8 cellular contexts compared by ENCODE assay signal in the genomic region with DNA sequence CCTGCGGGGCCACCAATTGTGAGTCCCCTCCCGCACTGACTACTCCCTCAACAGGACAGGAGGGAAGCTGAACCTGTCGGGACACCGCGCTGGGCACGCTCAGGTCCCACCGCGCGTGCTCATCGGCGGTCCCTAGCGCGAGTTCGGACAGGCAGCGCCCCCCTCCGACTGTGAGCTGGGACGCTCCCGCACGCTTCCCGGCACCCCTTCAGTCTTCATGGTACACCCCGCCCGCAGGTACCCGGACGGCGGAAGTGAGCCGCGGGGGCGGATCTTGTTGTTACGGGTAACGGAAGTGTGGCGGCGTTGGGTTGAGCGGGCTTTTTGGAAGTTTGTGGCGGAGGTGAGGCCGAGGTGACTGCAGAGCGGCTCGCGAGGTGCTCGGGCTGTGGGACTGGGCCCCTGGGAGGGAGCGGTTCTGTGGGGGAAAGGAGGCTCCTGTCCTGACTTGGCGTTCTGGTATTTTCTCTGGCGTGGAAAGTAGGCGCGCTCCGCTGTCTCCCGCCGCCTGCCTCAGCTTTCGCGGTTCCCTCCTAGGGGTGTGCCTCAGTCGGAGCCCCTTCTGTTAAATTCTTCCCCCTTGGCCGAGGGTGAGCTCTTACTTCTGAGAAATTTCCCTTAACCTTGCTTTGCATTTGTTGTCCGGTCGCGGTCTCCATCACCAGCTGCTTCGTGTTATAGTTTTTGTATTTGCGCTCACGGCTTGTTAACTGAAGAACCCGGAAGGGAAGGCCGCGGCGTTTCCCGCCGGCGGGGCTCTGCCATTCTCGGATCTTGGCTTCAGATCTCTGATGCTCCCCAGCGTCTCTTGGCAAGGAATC. TPM values are rescaled to one million over a fixed set of nuclear protein-coding genes. Genes with fewer than 3 reads are reported as not detected.
A peak's percentile ranks its signal among the peaks of the same experiment; 100 is the strongest.
DNase-seq lines count a peak whose midpoint lies in the region; ATAC-seq and TF ChIP-seq lines count a peak whose summit lies in the region.

A gene (plus strand): TSS at position 289 of the 821 bp plus-strand sequence. CDS start 3,669 bp downstream, outside the sequence.

- peaks cover 36% of the 10 kb centered on the region for H3K79me2 ChIP-seq in GM23248 (ENCODE audit: insufficient read depth)
- peaks cover 16% of the 10 kb centered on the region for H3K79me2 ChIP-seq in fibroblast of lung (ENCODE audit: control insufficient read depth, insufficient read depth, low read length)

- WGBS in GM23248 (ENCODE audit: low coverage in 1 of 2, low lambda C conversion rate in 2 of 2, missing lambda C conversion rate in 2 of 2), 2 experiments = 2% methylated on average over 66 of the region's 66 CpGs

- H4K20me1 ChIP-seq in GM23248 (ENCODE audit: insufficient read depth) (no peaks in the 10 kb centered on the region), fibroblast of lung (ENCODE audit: control insufficient read depth, extremely low read depth, insufficient read depth, low read length) (no peaks in the 10 kb centered on the region)

- TF ChIP-seq CTCF in fibroblast of lung (conservative IDR thresholded peaks at IDR 0.05 in 1 of 2, IDR thresholded peaks at IDR 0.05 in 1 of 2; ENCODE audit: low read depth in 1 of 2, low read length in 2 of 2) = peak; percentile 22 to 37

- H3K27me3 Mint-ChIP-seq in activated T-helper 1 cell treated with anti-CD3 and anti-CD28 coated beads, Interleukin-12 subunit alpha, Interleukin-12 subunit beta, Interleukin-2, Interleukin-4 antibody, amounts not matched to agents 30 ng/mL and 10 ng/mL and 1 ng/mL, durations not matched to agents 14 hours and 24 hours and 36 hours (ENCODE audit: insufficient read depth) = peaks cover 9% of the 10 kb centered on the region
- no peaks in the 10 kb centered on the region for H3K27me3 Mint-ChIP-seq in naive thymus-derived CD8-positive, alpha-beta T cell

- peak within 1 kb of the TSS; percentile 88 for H3K9ac ChIP-seq in GM23248
- H3K9ac ChIP-seq in fibroblast of lung (ENCODE audit: insufficient read depth, low read length) = peak within 1 kb of the TSS; percentile 57

- H3K9me2 ChIP-seq in GM23248 (ENCODE audit: insufficient read depth) = no peaks in the 10 kb centered on the region

- in situ Hi-C loops in GM23248 (cut with MboI) = no loop called here

- no peaks in the 10 kb centered on the region for H3F3A ChIP-seq in GM23248 (ENCODE audit: insufficient read depth)

- H3K9me3 ChIP-seq in GM23248 (ENCODE audit: low read depth) = no peaks in the 10 kb centered on the region
- no peaks in the 10 kb centered on the region for H3K9me3 ChIP-seq in fibroblast of lung (ENCODE audit: control insufficient read depth, insufficient read depth, low read depth, low read length)

- H3K27me3 ChIP-seq in GM23248 (replicated peaks; ENCODE audit: insufficient read depth) (no peaks in the 10 kb centered on the region), fibroblast of lung (ENCODE audit: control insufficient read depth, insufficient read depth, low read length) (peaks cover 2% of the 10 kb centered on the region)

- H3K4me3 ChIP-seq in GM23248 = peak within 1 kb of the TSS; percentile 85
- peak within 1 kb of the TSS; percentile 62 to 95 (median 86) for H3K4me3 ChIP-seq in fibroblast of lung (replicated peaks in 1 of 4; ENCODE audit: control extremely low read depth in 1 of 4, insufficient read depth in 1 of 4, low read depth in 3 of 4, low read length in 4 of 4)

- POLR2A ChIA-PET in naive thymus-derived CD8-positive, alpha-beta T cell (lab: Charles Lee) = interaction anchor here (0.6 to 2.0 kb wide), 3 partner anchors 89 to 338 kb away, joined by 3 to 7 read pairs (median 4); a partner anchor contains a TSS

- H3K9me3 Mint-ChIP-seq in activated T-helper 1 cell treated with anti-CD3 and anti-CD28 coated beads, Interleukin-12 subunit alpha, Interleukin-12 subunit beta, Interleukin-2, Interleukin-4 antibody, amounts not matched to agents 30 ng/mL and 10 ng/mL and 1 ng/mL, durations not matched to agents 14 hours and 24 hours and 36 hours = no peaks in the 10 kb centered on the region
- no peaks in the 10 kb centered on the region for H3K9me3 Mint-ChIP-seq in naive thymus-derived CD8-positive, alpha-beta T cell

- H2AFZ ChIP-seq in GM23248 (peak within 1 kb of the TSS; percentile 98), fibroblast of lung (ENCODE audit: low read length) (peak within 1 kb of the TSS; percentile 91)

- peaks cover 53% of the 10 kb centered on the region for H3K4me1 Mint-ChIP-seq in activated T-helper 1 cell treated with anti-CD3 and anti-CD28 coated beads, Interleukin-12 subunit alpha, Interleukin-12 subunit beta, Interleukin-2, Interleukin-4 antibody, amounts not matched to agents 30 ng/mL and 10 ng/mL and 1 ng/mL, durations not matched to agents 14 hours and 24 hours and 36 hours (ENCODE audit: low read depth)
- peaks cover 22 to 30% (median 28%) of the 10 kb centered on the region in 4 donors for H3K4me1 Mint-ChIP-seq in naive thymus-derived CD8-positive, alpha-beta T cell

- peak within 1 kb of the TSS; percentile 96 for H3K4me2 ChIP-seq in GM23248 (ENCODE audit: unreplicated experiment)
- peak within 1 kb of the TSS; percentile 83 for H3K4me2 ChIP-seq in fibroblast of lung (ENCODE audit: extremely low read depth, insufficient read depth, low read length)

- peak within 1 kb of the TSS; percentile 12 for H3K27ac ChIP-seq in GM23248
- H3K27ac ChIP-seq in fibroblast of lung (ENCODE audit: insufficient read depth, low read length) = peak within 1 kb of the TSS; percentile 46

- peak; percentile 93 to 98 for ATAC-seq in naive thymus-derived CD8-positive, alpha-beta T cell

- H3K4me3 Mint-ChIP-seq in activated T-helper 1 cell treated with anti-CD3 and anti-CD28 coated beads, Interleukin-12 subunit alpha, Interleukin-12 subunit beta, Interleukin-2, Interleukin-4 antibody, amounts not matched to agents 30 ng/mL and 10 ng/mL and 1 ng/mL, durations not matched to agents 14 hours and 24 hours and 36 hours = peak within 1 kb of the TSS; percentile 96
- H3K4me3 Mint-ChIP-seq in naive thymus-derived CD8-positive, alpha-beta T cell = peak within 1 kb of the TSS; percentile 90 to 97 (median 95)

- peak; percentile 92 for DNase-seq in EH (ENCODE audit: low read depth)
- peak; percentile 97 for DNase-seq in GM23248
- DNase-seq in Kasumi-1 (lab: John Stamatoyannopoulos, UW) = peak; percentile 94 to 95
- DNase-seq in RKO (ENCODE audit: low spot score) = peak; percentile 95
- DNase-seq in activated T-helper 1 cell treated with anti-CD3 and anti-CD28 coated beads, Interleukin-12 subunit alpha, Interleukin-12 subunit beta, Interleukin-2, Interleukin-4 antibody, amounts not matched to agents 30 ng/mL and 10 ng/mL and 1 ng/mL, durations not matched to agents 14 hours and 24 hours and 36 hours (ENCODE audit: low spot score) = peak; percentile 95
- DNase-seq in fibroblast of lung (ENCODE audit: low read depth in 2 of 2) = peak; percentile 92
- DNase-seq in naive thymus-derived CD8-positive, alpha-beta T cell = peak; percentile 88 to 97 (median 95)
- peak; percentile 87 to 95 (median 90) for DNase-seq in stimulated activated naive CD4-positive, alpha-beta T cell (lab: John Stamatoyannopoulos, UW)

- H3K36me3 Mint-ChIP-seq in activated T-helper 1 cell treated with anti-CD3 and anti-CD28 coated beads, Interleukin-12 subunit alpha, Interleukin-12 subunit beta, Interleukin-2, Interleukin-4 antibody, amounts not matched to agents 30 ng/mL and 10 ng/mL and 1 ng/mL, durations not matched to agents 14 hours and 24 hours and 36 hours (ENCODE audit: low read depth) = peaks cover 31% of the 10 kb centered on the region
- peaks cover 0 to 7% (median 6%) of the 10 kb centered on the region in 3 donors for H3K36me3 Mint-ChIP-seq in naive thymus-derived CD8-positive, alpha-beta T cell

- H3K36me3 ChIP-seq in GM23248 (ENCODE audit: low read depth) (no peaks in the 10 kb centered on the region), fibroblast of lung (ENCODE audit: control insufficient read depth, insufficient read depth, low read length) (no peaks in the 10 kb centered on the region)

- peak within 1 kb of the TSS; percentile 90 for H3K27ac Mint-ChIP-seq in activated T-helper 1 cell treated with anti-CD3 and anti-CD28 coated beads, Interleukin-12 subunit alpha, Interleukin-12 subunit beta, Interleukin-2, Interleukin-4 antibody, amounts not matched to agents 30 ng/mL and 10 ng/mL and 1 ng/mL, durations not matched to agents 14 hours and 24 hours and 36 hours
- H3K27ac Mint-ChIP-seq in naive thymus-derived CD8-positive, alpha-beta T cell = peak within 1 kb of the TSS; percentile 77 to 93 (median 88)

- intact Hi-C loops in activated T-helper 1 cell treated with anti-CD3 and anti-CD28 coated beads, Interleukin-12 subunit alpha, Interleukin-12 subunit beta, Interleukin-2, Interleukin-4 antibody, amounts not matched to agents 30 ng/mL and 10 ng/mL and 1 ng/mL, durations not matched to agents 14 hours and 24 hours and 36 hours (cut with micrococcal nuclease) = loop anchor here (1.0 to 10.0 kb wide), 9 partner anchors 37 to 1471 kb away; a partner anchor contains a TSS

- H3K4me1 ChIP-seq in GM23248 (ENCODE audit: insufficient read depth) (peaks cover 7% of the 10 kb centered on the region), fibroblast of lung (ENCODE audit: control insufficient read depth, extremely low read depth, insufficient read depth, low read length) (peaks cover 3% of the 10 kb centered on the region)

RNA-seq across cellular contexts. Expression of the gene that starts here (rescaled TPM):
- 11.2 and 13.8 TPM in 2 replicates for total RNA-seq in GM23248 (2014; rRNA removed; shearing (Covaris generic))
- 9.6 and 14.2 TPM in 2 replicates for polyA plus RNA-seq in GM23248 (2016; fragmentation: Nextera tagmentation; extraction: Ambion mirVana)
- 167 and 172 TPM in 2 replicates for total RNA-seq in activated T-helper 1 cell treated with anti-CD3 and anti-CD28 coated beads, Interleukin-12 subunit alpha, Interleukin-12 subunit beta, Interleukin-2, Interleukin-4 antibody, amounts not matched to agents 30 ng/mL and 10 ng/mL and 1 ng/mL, durations not matched to agents 14 hours and 24 hours and 36 hours
- total RNA-seq in fibroblast of lung = 5.6 and 13.4 TPM in 2 replicates
- polyA plus RNA-seq in fibroblast of lung = 12.6 and 36.3 TPM in 2 replicates
- polyA plus RNA-seq in fibroblast of lung (2012) = 10.3 and 28.3 TPM in 2 replicates
- polyA minus RNA-seq in fibroblast of lung (ENCODE audit: low replicate concordance) = 0.55 and 3.4 TPM in 2 replicates
- total RNA-seq in naive thymus-derived CD8-positive, alpha-beta T cell = 1 to 10 TPM; 8.5 to 9.4 TPM
- polyA plus RNA-seq in naive thymus-derived CD8-positive, alpha-beta T cell = 1 to 10 TPM; 3.1 to 4.9 (median 4.4) TPM

Comparison
In these comparisons a context has a peak if more than half of its experiments do, and no peak if none do; other contexts are left out.
1. Peak in every context shown above with its lines: DNase-seq, ATAC-seq, H3K4me3 ChIP-seq and H3K27ac ChIP-seq.
2. RNA of the gene that starts here (total RNA-seq): 167 to 172 TPM in activated T-helper 1 cell treated with anti-CD3 and anti-CD28 coated beads, Interleukin-12 subunit alpha, Interleukin-12 subunit beta, Interleukin-2, Interleukin-4 antibody, amounts not matched to agents 30 ng/mL and 10 ng/mL and 1 ng/mL, durations not matched to agents 14 hours and 24 hours and 36 hours; 5.6 to 13.4 TPM in fibroblast of lung, 11.2 to 13.8 TPM in GM23248 and 8.5 to 9.4 TPM in naive thymus-derived CD8-positive, alpha-beta T cell; every median in the first group is over 10 times any median in the second.